In the genomic region with DNA sequence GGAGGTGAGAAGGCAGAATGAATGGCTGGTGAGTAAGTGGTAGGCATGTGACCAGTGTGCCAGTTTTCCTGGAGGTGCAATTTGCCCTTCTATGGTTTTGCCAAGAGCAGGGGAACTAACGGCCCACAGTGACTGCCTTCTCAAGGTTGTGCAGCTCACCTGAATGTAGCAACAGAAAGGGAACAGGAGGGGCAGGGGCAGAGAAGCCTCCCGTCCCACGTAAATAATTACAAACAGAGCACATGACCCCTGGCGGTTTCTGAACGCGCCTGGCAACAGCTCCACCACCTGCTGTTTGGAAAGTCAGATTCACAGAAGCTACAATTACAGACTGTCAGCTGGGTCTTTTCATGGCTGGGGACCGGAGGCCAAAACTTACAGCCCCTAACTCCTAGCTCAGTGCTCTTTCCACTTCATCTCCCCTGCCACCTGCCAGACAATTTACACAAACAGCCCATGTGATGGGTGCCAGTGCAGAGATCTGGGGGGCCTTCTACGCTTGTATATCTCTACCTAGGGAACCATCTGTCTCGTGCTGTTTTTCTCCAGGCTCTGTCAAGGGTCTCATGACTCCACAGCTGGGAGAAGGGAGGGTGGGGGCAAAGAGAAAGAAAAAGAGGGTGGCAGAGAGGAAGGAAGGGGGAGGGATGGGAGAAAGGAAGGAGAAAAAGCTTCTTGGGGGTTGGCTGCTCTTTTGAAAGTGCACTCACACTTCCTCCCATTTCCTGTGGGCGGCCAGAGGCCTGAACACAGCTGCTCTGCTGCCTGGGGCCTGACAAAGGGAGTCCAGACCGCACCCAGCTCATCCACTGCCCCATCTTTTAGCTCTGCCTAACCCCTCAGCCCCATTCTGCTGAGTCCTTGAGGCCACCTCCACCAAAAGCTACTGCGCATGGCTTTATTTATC, we compare ENCODE assay signal across 8 cellular contexts.
DNase-seq lines count a peak whose midpoint lies in the region; ATAC-seq and TF ChIP-seq lines count a peak whose summit lies in the region.

No MANE protein-coding gene starts in this region.

- no peaks in the 10 kb centered on the region for H3K9me3 Mint-ChIP-seq in activated naive CD8-positive, alpha-beta T cell treated with anti-CD3 and anti-CD28 coated beads for 36 hours

- peak overlapping the region; percentile 96 for H3K27ac Mint-ChIP-seq in activated naive CD8-positive, alpha-beta T cell treated with anti-CD3 and anti-CD28 coated beads for 36 hours

- H3K27me3 ChIP-seq in HUES64 (ENCODE audit: insufficient read depth, low read length) (no peaks in the 10 kb centered on the region), prostate gland (replicated peaks; ENCODE audit: insufficient read depth) (no peaks in the 10 kb centered on the region)

- TF ChIP-seq POLR2A in prostate gland (IDR thresholded peaks at IDR 0.05), result no peak

- H3K9me3 ChIP-seq in HUES64 (ENCODE audit: insufficient read depth, low read depth, low read length) (no peaks in the 10 kb centered on the region), prostate gland (no peaks in the 10 kb centered on the region)

- WGBS in HUES64, result 75% methylated on average over 12 of the region's 12 CpGs
- WGBS in prostate gland, result 20% methylated on average over 12 of the region's 12 CpGs

- H3K36me3 Mint-ChIP-seq in activated naive CD8-positive, alpha-beta T cell treated with anti-CD3 and anti-CD28 coated beads for 36 hours, result peaks cover 72% of the 10 kb centered on the region

- peak; percentile 80 for ATAC-seq in GM21367 (IDR thresholded peaks at IDR 0.05; ENCODE audit: unreplicated experiment)

- DNase-seq in DMS53 (lab: John Stamatoyannopoulos, UW) (peak; percentile 58), RPMI8226 (peak; percentile 95), head of caudate nucleus (peak; percentile 43 to 85 (median 68)), prostate gland (ENCODE audit: low spot score) (peak; percentile 76), DMS114 treated with DMSO at 0.1 percent for 48 hours (lab: John Stamatoyannopoulos, UW; ENCODE audit: unreplicated experiment) (no peak)
- peak; percentile 69 for DNase-seq in activated naive CD8-positive, alpha-beta T cell treated with anti-CD3 and anti-CD28 coated beads for 36 hours

- no peaks in the 10 kb centered on the region for H3K27me3 Mint-ChIP-seq in activated naive CD8-positive, alpha-beta T cell treated with anti-CD3 and anti-CD28 coated beads for 36 hours

- intact Hi-C loops in head of caudate nucleus (cut with DNase I) (loop anchor here (5.0 kb wide), 1 partner anchor 149 kb away; the partner anchor contains the start of gene ST3GAL5), prostate gland (cut with DNase I) (loop anchor here (2.0 to 5.0 kb wide), 3 partner anchors 36 to 147 kb away; partner anchors contain the start of gene ST3GAL5)

- H3K4me3 Mint-ChIP-seq in activated naive CD8-positive, alpha-beta T cell treated with anti-CD3 and anti-CD28 coated beads for 36 hours, result peak overlapping the region; percentile 59

- H3K4me3 ChIP-seq in HUES64 (ENCODE audit: low read length), result no peak overlapping the region
- no peak overlapping the region for H3K4me3 ChIP-seq in prostate gland

- H3K4me1 ChIP-seq in HUES64 (ENCODE audit: insufficient read depth, low read length), result peaks cover 2% of the 10 kb centered on the region; the same call in 1 of the 2 replicates
- H3K4me1 ChIP-seq in prostate gland (replicated peaks), result no peaks in the 10 kb centered on the region

- H3K27ac ChIP-seq in HUES64 (ENCODE audit: low read depth, low read length) (0 out of 2 replicates have a peak overlapping the region, but pooled peaks have one; percentile 13), prostate gland (peak overlapping the region; percentile 69 to 73)

- H3K9ac ChIP-seq in HUES64 (ENCODE audit: low read depth, low read length), result no peak overlapping the region

- TF ChIP-seq CTCF in prostate gland (IDR thresholded peaks at IDR 0.05), result peak in 2 of 4 experiments; percentile 53 to 57

- H3K36me3 ChIP-seq in HUES64 (ENCODE audit: insufficient read depth, low read length) (peaks cover 99% of the 10 kb centered on the region), prostate gland (peaks cover 9 to 10% of the 10 kb centered on the region in 2 donors)

- peaks cover 72% of the 10 kb centered on the region for H3K4me1 Mint-ChIP-seq in activated naive CD8-positive, alpha-beta T cell treated with anti-CD3 and anti-CD28 coated beads for 36 hours
